In genomic region chr1:8097077-8097799, GRCh38 we compare ENCODE assay signal across 9 cellular contexts.
A peak's percentile ranks its signal among the peaks of the same experiment; 100 is the strongest.
DNase-seq lines count a peak whose midpoint lies in the region; ATAC-seq and TF ChIP-seq lines count a peak whose summit lies in the region.
"Had no signal": no experiment of that assay in that cellular context is flagged by ENCODE, and none has a peak within 500 bp of the region (broad histone marks: within the 10 kb centered on the region; RNA-seq: fewer than 3 reads in every experiment).

No MANE protein-coding gene starts in this region.

- ATAC-seq in GM18508 (IDR thresholded peaks at IDR 0.05; ENCODE audit: insufficient read depth, unreplicated experiment), result peak; percentile 81
- ATAC-seq in HG02938 (IDR thresholded peaks at IDR 0.05; ENCODE audit: unreplicated experiment), result peak; percentile 88
- peak; percentile 81 for ATAC-seq in lung (ENCODE audit: insufficient read depth, low FRiP score)

- no peak overlapping the region for H3K4me3 ChIP-seq in lung

- no peaks in the 10 kb centered on the region for H3K36me3 ChIP-seq in lung (ENCODE audit: control insufficient read depth in 2 of 2, insufficient read depth in 2 of 2, low read length in 2 of 2)

- TF ChIP-seq CTCF in lung (IDR thresholded peaks at IDR 0.05; ENCODE audit: control extremely low read depth, extremely low read depth), result no peak

- peak overlapping the region; percentile 73 to 79 for H3K27ac ChIP-seq in lung (ENCODE audit: low read depth in 1 of 2, low read length in 1 of 2)
- H3K27ac ChIP-seq: KMS-11 had no signal

- no peaks in the 10 kb centered on the region for H3K9me3 ChIP-seq in lung (ENCODE audit: control insufficient read depth in 2 of 2, insufficient read depth in 1 of 2, low read length in 1 of 2)

- peaks cover 6 to 8% of the 10 kb centered on the region in 2 donors for H3K4me1 ChIP-seq in lung (ENCODE audit: control insufficient read depth in 2 of 2, insufficient read depth in 2 of 2, low read length in 2 of 2)

- WGBS in lung, 2 donors, result 41 to 70% methylated on average over 6 of the region's 6 CpGs

- DNase-seq in AG08395 (ENCODE audit: low spot score) (peak; percentile 62), NCI-H2196 (lab: John Stamatoyannopoulos, UW; ENCODE audit: unreplicated experiment) (peak; percentile 81), amniotic epithelial cell (ENCODE audit: low read depth) (peak; percentile 97), lung (ENCODE audit: low spot score) (no peak), iPS-NIHi11 (ENCODE audit: low spot score) (no peak), Ammon's horn (ENCODE audit: low spot score) (no peak)

- H3K27me3 ChIP-seq in lung (ENCODE audit: control insufficient read depth, insufficient read depth), result no peaks in the 10 kb centered on the region

Comparison
In these comparisons a context has a peak if more than half of its experiments do, and no peak if none do; other contexts are left out.
1. DNase-seq: peak in AG08395 (single experiment), NCI-H2196 (single experiment) and amniotic epithelial cell (single experiment); none in lung (single experiment), iPS-NIHi11 (single experiment) and Ammon's horn (single experiment).
2. Peak in every context shown above with its lines, with median percentiles within 50 percentile points of each other: ATAC-seq.